ENCODE assay signal across 16 cellular contexts in the genomic region with DNA sequence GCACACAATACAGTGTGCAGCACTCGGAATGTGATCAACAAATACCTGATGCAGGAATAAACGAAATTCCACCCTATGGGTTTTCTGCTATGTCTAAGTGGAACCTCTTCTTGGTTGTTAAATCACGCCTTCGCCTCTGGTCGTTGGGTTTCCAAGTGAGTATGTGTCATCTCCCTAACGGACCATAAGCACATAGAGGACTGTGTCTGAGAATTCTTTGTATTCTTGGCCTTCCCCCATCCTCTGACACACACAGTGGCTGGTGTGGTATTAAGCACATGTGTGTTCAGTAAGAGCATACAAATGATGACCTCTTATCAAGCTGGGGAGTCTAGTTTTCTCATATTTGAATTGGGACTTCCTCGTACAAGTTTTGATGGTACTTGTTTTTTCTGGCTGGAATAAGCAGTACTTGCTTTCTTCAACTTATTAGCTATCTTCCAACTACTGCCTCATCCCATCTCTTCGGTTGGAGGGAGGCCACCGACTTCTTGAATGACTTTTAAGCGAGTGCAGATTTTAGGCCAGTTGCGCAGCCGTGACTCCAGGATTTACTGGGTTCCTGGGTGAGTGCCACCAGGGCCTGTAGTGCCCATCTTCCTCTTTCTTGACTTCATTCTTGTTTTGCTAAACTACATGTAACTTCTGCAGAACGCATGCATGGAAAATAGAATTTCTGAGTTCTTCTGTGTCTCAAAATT.
A peak's percentile ranks its signal among the peaks of the same experiment; 100 is the strongest.
DNase-seq lines count a peak whose midpoint lies in the region; ATAC-seq and TF ChIP-seq lines count a peak whose summit lies in the region.
"Had no signal": no experiment of that assay in that cellular context is flagged by ENCODE, and none has a peak within 500 bp of the region (broad histone marks: within the 10 kb centered on the region; RNA-seq: fewer than 3 reads in every experiment).

No MANE protein-coding gene starts in this region.

- H3F3A ChIP-seq in GM23248 (ENCODE audit: insufficient read depth), result no peaks in the 10 kb centered on the region

- H3K79me2 ChIP-seq in GM23248 (ENCODE audit: insufficient read depth), result no peaks in the 10 kb centered on the region

- H4K20me1 ChIP-seq in GM23248 (ENCODE audit: insufficient read depth), result no peaks in the 10 kb centered on the region

- peaks cover 0 to under 1% (median 0%) of the 10 kb centered on the region in 9 donors for H3K4me1 ChIP-seq in heart right ventricle
- H3K4me1 ChIP-seq in aorta (ENCODE audit: control insufficient read depth in 1 of 2, insufficient read depth in 2 of 2, low read length in 2 of 2), result no peaks in the 10 kb centered on the region
- H3K4me1 ChIP-seq in GM23248 (ENCODE audit: insufficient read depth), result no peaks in the 10 kb centered on the region
- H3K4me1 ChIP-seq: Peyer's patch had no signal

- H3K4me3 ChIP-seq in heart right ventricle, result no peak overlapping the region
- no peak overlapping the region for H3K4me3 ChIP-seq in aorta (ENCODE audit: low read length in 2 of 2)
- H3K4me3 ChIP-seq in GM23248, result no peak overlapping the region
- H3K4me3 ChIP-seq: Peyer's patch had no signal

- H3K4me1 Mint-ChIP-seq in activated T-cell treated with anti-CD3 and anti-CD28 coated beads, Interleukin-2, amount 50 U/mL, for 72 hours (ENCODE audit: low read depth), result peaks cover 3% of the 10 kb centered on the region
- H3K4me1 Mint-ChIP-seq in osteocyte (ENCODE audit: unreplicated experiment), result no peaks in the 10 kb centered on the region
- H3K4me1 Mint-ChIP-seq: H9 had no signal

- peak overlapping the region; percentile 52 for H3K27ac Mint-ChIP-seq in activated T-cell treated with anti-CD3 and anti-CD28 coated beads, Interleukin-2, amount 50 U/mL, for 72 hours
- H3K27ac Mint-ChIP-seq in osteocyte (ENCODE audit: unreplicated experiment), result no peak overlapping the region
- H3K27ac Mint-ChIP-seq: H9 had no signal

- TF ChIP-seq CTCF in heart right ventricle (IDR thresholded peaks at IDR 0.05), result no peak
- TF ChIP-seq CTCF in osteocyte (IDR thresholded peaks at IDR 0.05), result no peak

- H3K9me2 ChIP-seq in GM23248 (ENCODE audit: insufficient read depth), result no peaks in the 10 kb centered on the region

- intact Hi-C loops in heart right ventricle (cut with DNase I) (no loop called here), aorta (cut with DNase I) (no loop called here)

- H3K9me3 ChIP-seq in heart right ventricle, result no peaks in the 10 kb centered on the region
- no peaks in the 10 kb centered on the region for H3K9me3 ChIP-seq in aorta (ENCODE audit: control insufficient read depth, low read length)
- H3K9me3 ChIP-seq in GM23248 (ENCODE audit: low read depth), result no peaks in the 10 kb centered on the region
- H3K9me3 ChIP-seq: Peyer's patch had no signal

- 77% methylated on average over 13 of the region's 13 CpGs for WGBS in heart right ventricle, 2 donors
- 44 to 45% methylated on average over 13 of the region's 13 CpGs for WGBS in aorta, 2 donors
- WGBS in GM23248 (ENCODE audit: low coverage in 1 of 2, low lambda C conversion rate in 2 of 2, missing lambda C conversion rate in 2 of 2), 2 experiments, result 10 to 12% methylated on average over 13 of the region's 13 CpGs

- H3K27ac ChIP-seq in heart right ventricle (peak overlapping the region in 3 of 10 donors; percentile 16 to 39 (median 34)), aorta (ENCODE audit: low read depth in 1 of 2, low read length in 2 of 2) (no peak overlapping the region), GM23248 (no peak overlapping the region)
- H3K27ac ChIP-seq: C4-2B, Peyer's patch had no signal

- H3K27me3 ChIP-seq in heart right ventricle (no peaks in the 10 kb centered on the region), aorta (ENCODE audit: control insufficient read depth in 1 of 2, insufficient read depth in 2 of 2, low read length in 1 of 2) (no peaks in the 10 kb centered on the region), GM23248 (replicated peaks; ENCODE audit: insufficient read depth) (no peaks in the 10 kb centered on the region)
- H3K27me3 ChIP-seq: Peyer's patch had no signal

- no peaks in the 10 kb centered on the region for H3K9me3 Mint-ChIP-seq in activated T-cell treated with anti-CD3 and anti-CD28 coated beads, Interleukin-2, amount 50 U/mL, for 72 hours
- no peaks in the 10 kb centered on the region for H3K9me3 Mint-ChIP-seq in osteocyte (ENCODE audit: unreplicated experiment)

- no peak overlapping the region for H3K4me3 Mint-ChIP-seq in activated T-cell treated with anti-CD3 and anti-CD28 coated beads, Interleukin-2, amount 50 U/mL, for 72 hours
- no peak overlapping the region for H3K4me3 Mint-ChIP-seq in osteocyte (ENCODE audit: unreplicated experiment)
- H3K4me3 Mint-ChIP-seq: H9 had no signal

- ATAC-seq in activated T-cell treated with anti-CD3 and anti-CD28 coated beads, Interleukin-2, amount 50 U/mL, for 72 hours (replicated peaks in 1 of 2), result no peak
- ATAC-seq in heart right ventricle (peak in 7 of 8 donors; percentile 61 to 83 (median 80)), aorta (ENCODE audit: low FRiP score) (peak; percentile 73), GM21737 (IDR thresholded peaks at IDR 0.05; ENCODE audit: unreplicated experiment) (no peak)

- no peaks in the 10 kb centered on the region for H3K36me3 Mint-ChIP-seq in activated T-cell treated with anti-CD3 and anti-CD28 coated beads, Interleukin-2, amount 50 U/mL, for 72 hours (ENCODE audit: insufficient read depth in 2 of 2)
- H3K36me3 Mint-ChIP-seq in osteocyte (ENCODE audit: unreplicated experiment), result no peaks in the 10 kb centered on the region

- in situ Hi-C loops in GM23248 (cut with MboI), result no loop called here

- no peak overlapping the region for H2AFZ ChIP-seq in GM23248

- H3K4me2 ChIP-seq in GM23248 (ENCODE audit: unreplicated experiment), result no peak overlapping the region

- no peak for DNase-seq in activated T-cell treated with anti-CD3 and anti-CD28 coated beads, Interleukin-2, amount 50 U/mL, for 72 hours
- no peak for DNase-seq in activated T-cell treated with anti-CD3 and anti-CD28 coated beads, Interleukin-2, amount 50 U/mL, for 1 hour
- DNase-seq in heart right ventricle, result peak in 1 of 2 donors; percentile 37
- DNase-seq in osteocyte (ENCODE audit: extremely low spot score, unreplicated experiment), result peak; percentile 46
- no peak for DNase-seq in aorta
- no peak for DNase-seq in GM23248
- no peak for DNase-seq in stimulated activated naive CD4-positive, alpha-beta T cell (lab: John Stamatoyannopoulos, UW)
- DNase-seq: EL, Karpas-422, MM.1S, NCI-H1930, NCI-H510A treated with DMSO at 0.1 percent for 48 hours, Peyer's patch had no signal

- H3K27me3 Mint-ChIP-seq in activated T-cell treated with anti-CD3 and anti-CD28 coated beads, Interleukin-2, amount 50 U/mL, for 72 hours (ENCODE audit: low read depth), result no peaks in the 10 kb centered on the region
- peaks cover 2% of the 10 kb centered on the region for H3K27me3 Mint-ChIP-seq in osteocyte (ENCODE audit: unreplicated experiment)

- H3K9ac ChIP-seq in GM23248, result no peak overlapping the region

- H3K36me3 ChIP-seq in heart right ventricle (no peaks in the 10 kb centered on the region), aorta (ENCODE audit: control insufficient read depth in 1 of 2, insufficient read depth in 2 of 2, low read length in 1 of 2) (no peaks in the 10 kb centered on the region), GM23248 (ENCODE audit: low read depth) (no peaks in the 10 kb centered on the region)
- H3K36me3 ChIP-seq: Peyer's patch had no signal

Comparison
In these comparisons a context has a peak if more than half of its experiments do, and no peak if none do; other contexts are left out.
1. ATAC-seq: peak in heart right ventricle (7 of 8) and aorta (single experiment); none in activated T-cell treated with anti-CD3 and anti-CD28 coated beads, Interleukin-2, amount 50 U/mL, for 72 hours (0 of 2) and GM21737 (single experiment).